In genomic region chr10:3807221-3807927, GRCh38 we compare ENCODE assay signal across 8 cellular contexts. TPM values are rescaled to one million over a fixed set of nuclear protein-coding genes. Genes with fewer than 3 reads are reported as not detected.
DNase-seq lines count a peak whose midpoint lies in the region; TF ChIP-seq lines count a peak whose summit lies in the region.

No MANE protein-coding gene starts in this region.

- H3K36me3 ChIP-seq in SK-N-MC (ENCODE audit: insufficient read depth, low read length) (no peaks in the 10 kb centered on the region), hepatocyte (replicated peaks; ENCODE audit: insufficient read depth, low read depth) (no peaks in the 10 kb centered on the region), thyroid gland (no peaks in the 10 kb centered on the region)

- H3K79me2 ChIP-seq in hepatocyte, result no peaks in the 10 kb centered on the region

- H3K9me3 ChIP-seq in SK-N-MC (ENCODE audit: low read depth, low read length) (no peaks in the 10 kb centered on the region), hepatocyte (ENCODE audit: low read depth) (no peaks in the 10 kb centered on the region), thyroid gland (no peaks in the 10 kb centered on the region)

- H4K20me1 ChIP-seq in hepatocyte (ENCODE audit: insufficient read depth, poor library complexity, severe bottlenecking), result no peaks in the 10 kb centered on the region

- H3K27me3 Mint-ChIP-seq in activated naive CD4-positive, alpha-beta T cell treated with anti-CD3 and anti-CD28 coated beads, Interleukin-2, amount 10 ng/mL, durations not matched to agents 7 days and 5 days, result no peaks in the 10 kb centered on the region
- H3K27me3 Mint-ChIP-seq in activated naive CD4-positive, alpha-beta T cell treated with anti-CD3 and anti-CD28 coated beads for 36 hours (ENCODE audit: low read depth), result no peaks in the 10 kb centered on the region

- H3K4me1 ChIP-seq in hepatocyte (ENCODE audit: insufficient read depth), result peaks cover 82% of the 10 kb centered on the region
- H3K4me1 ChIP-seq in thyroid gland, result peaks cover 34 to 61% of the 10 kb centered on the region in 2 donors

- peaks cover 72% of the 10 kb centered on the region for H3K4me1 Mint-ChIP-seq in activated naive CD4-positive, alpha-beta T cell treated with anti-CD3 and anti-CD28 coated beads, Interleukin-2, amount 10 ng/mL, durations not matched to agents 7 days and 5 days
- peaks cover 78% of the 10 kb centered on the region for H3K4me1 Mint-ChIP-seq in activated naive CD4-positive, alpha-beta T cell treated with anti-CD3 and anti-CD28 coated beads for 36 hours (ENCODE audit: low read depth)

- no peaks in the 10 kb centered on the region for H3K9me2 ChIP-seq in hepatocyte (replicated peaks; ENCODE audit: insufficient read depth)

- peak overlapping the region; percentile 11 for H3K4me3 Mint-ChIP-seq in activated naive CD4-positive, alpha-beta T cell treated with anti-CD3 and anti-CD28 coated beads, Interleukin-2, amount 10 ng/mL, durations not matched to agents 7 days and 5 days
- H3K4me3 Mint-ChIP-seq in activated naive CD4-positive, alpha-beta T cell treated with anti-CD3 and anti-CD28 coated beads for 36 hours, result no peak overlapping the region

- H3K36me3 Mint-ChIP-seq in activated naive CD4-positive, alpha-beta T cell treated with anti-CD3 and anti-CD28 coated beads, Interleukin-2, amount 10 ng/mL, durations not matched to agents 7 days and 5 days, result no peaks in the 10 kb centered on the region
- no peaks in the 10 kb centered on the region for H3K36me3 Mint-ChIP-seq in activated naive CD4-positive, alpha-beta T cell treated with anti-CD3 and anti-CD28 coated beads for 36 hours (ENCODE audit: low read depth)

- no peak overlapping the region for H3K9ac ChIP-seq in SK-N-MC (ENCODE audit: insufficient read length)

- H3K27ac ChIP-seq in SK-N-MC (no peak overlapping the region), hepatocyte (peak overlapping the region; percentile 98), thyroid gland (peak overlapping the region; percentile 10 to 100 (median 92))

- H3K27me3 ChIP-seq in hepatocyte (no peaks in the 10 kb centered on the region), thyroid gland (no peaks in the 10 kb centered on the region)

- H3K27ac Mint-ChIP-seq in activated naive CD4-positive, alpha-beta T cell treated with anti-CD3 and anti-CD28 coated beads, Interleukin-2, amount 10 ng/mL, durations not matched to agents 7 days and 5 days, result no peak overlapping the region
- H3K27ac Mint-ChIP-seq in activated naive CD4-positive, alpha-beta T cell treated with anti-CD3 and anti-CD28 coated beads for 36 hours, result no peak overlapping the region

- DNase-seq in activated naive CD4-positive, alpha-beta T cell treated with anti-CD3 and anti-CD28 coated beads, Interleukin-2, amount 10 ng/mL, durations not matched to agents 7 days and 5 days, result no peak
- DNase-seq in activated naive CD4-positive, alpha-beta T cell treated with anti-CD3 and anti-CD28 coated beads for 36 hours, result no peak
- DNase-seq in SK-N-MC (ENCODE audit: low read depth, low spot score), result no peak
- no peak for DNase-seq in hepatocyte (ENCODE audit: low spot score)
- DNase-seq in thyroid gland, result no peak
- DNase-seq in ureter (ENCODE audit: low spot score), result no peak
- no peak for DNase-seq in ecto neural progenitor cell (ENCODE audit: low spot score)
- no peak for DNase-seq in GM20000 (ENCODE audit: low spot score)

- no peak overlapping the region for H2AFZ ChIP-seq in hepatocyte

- 83% methylated on average over 15 of the region's 15 CpGs for WGBS in hepatocyte (ENCODE audit: low lambda C conversion rate, missing lambda C conversion rate)
- WGBS in thyroid gland, 2 donors, result 85 to 91% methylated on average over 15 of the region's 15 CpGs

- H3K4me2 ChIP-seq in hepatocyte, result peak overlapping the region; percentile 48

- intact Hi-C loops in activated naive CD4-positive, alpha-beta T cell treated with anti-CD3 and anti-CD28 coated beads for 36 hours (cut with micrococcal nuclease), result loop anchor here (10.0 kb wide), 1 partner anchor 437 kb away; no protein-coding TSS in a partner anchor
- intact Hi-C loops in thyroid gland (cut with DNase I), result no loop called here

- H3K9me3 Mint-ChIP-seq in activated naive CD4-positive, alpha-beta T cell treated with anti-CD3 and anti-CD28 coated beads, Interleukin-2, amount 10 ng/mL, durations not matched to agents 7 days and 5 days, result no peaks in the 10 kb centered on the region
- no peaks in the 10 kb centered on the region for H3K9me3 Mint-ChIP-seq in activated naive CD4-positive, alpha-beta T cell treated with anti-CD3 and anti-CD28 coated beads for 36 hours

- H3K4me3 ChIP-seq in SK-N-MC (peak overlapping the region; percentile 51), hepatocyte (no peak overlapping the region), thyroid gland (replicated peaks in 1 of 3) (no peak overlapping the region)

- no peak for TF ChIP-seq CTCF in hepatocyte (IDR thresholded peaks at IDR 0.05; ENCODE audit: poor library complexity)
- TF ChIP-seq CTCF in thyroid gland (IDR thresholded peaks at IDR 0.05), result no peak
- TF ChIP-seq CTCF in GM20000 (IDR thresholded peaks at IDR 0.05; ENCODE audit: extremely low read depth, missing control alignments), result no peak

- CTCF ChIA-PET in activated naive CD4-positive, alpha-beta T cell treated with anti-CD3 and anti-CD28 coated beads, Interleukin-2, amount 10 ng/mL, durations not matched to agents 7 days and 5 days (lab: Charles Lee), result interaction anchor here (2.8 kb wide), 1 partner anchor 25 kb away, joined by 6 read pairs; no protein-coding TSS in a partner anchor
- CTCF ChIA-PET in activated naive CD4-positive, alpha-beta T cell treated with anti-CD3 and anti-CD28 coated beads for 36 hours (lab: Charles Lee), result interaction anchor here (0.6 to 1.0 kb wide), 4 partner anchors 24 to 98 kb away, joined by 3 to 6 read pairs (median 3); no protein-coding TSS in a partner anchor

- no peak for TF ChIP-seq POLR2A in thyroid gland (IDR thresholded peaks at IDR 0.05)

RNA-seq across cellular contexts. Expression of gene KLF6, which starts 22.4 kb away (rescaled TPM):
- total RNA-seq in activated naive CD4-positive, alpha-beta T cell treated with anti-CD3 and anti-CD28 coated beads for 36 hours, result 10 to 100 TPM; 78.9 to 82.1 TPM
- total RNA-seq in hepatocyte (157 and 187 TPM in 2 replicates), thyroid gland (100 to 1,000 TPM in 2 of 4 donors, 10 to 100 TPM in 2; 50.4 to 166 (median 103) TPM), ureter (171 TPM)
- 602 and 816 TPM in 2 replicates for polyA plus RNA-seq in hepatocyte
